Comparison of ENCODE assay signal across 1 cellular context in the genomic region with DNA sequence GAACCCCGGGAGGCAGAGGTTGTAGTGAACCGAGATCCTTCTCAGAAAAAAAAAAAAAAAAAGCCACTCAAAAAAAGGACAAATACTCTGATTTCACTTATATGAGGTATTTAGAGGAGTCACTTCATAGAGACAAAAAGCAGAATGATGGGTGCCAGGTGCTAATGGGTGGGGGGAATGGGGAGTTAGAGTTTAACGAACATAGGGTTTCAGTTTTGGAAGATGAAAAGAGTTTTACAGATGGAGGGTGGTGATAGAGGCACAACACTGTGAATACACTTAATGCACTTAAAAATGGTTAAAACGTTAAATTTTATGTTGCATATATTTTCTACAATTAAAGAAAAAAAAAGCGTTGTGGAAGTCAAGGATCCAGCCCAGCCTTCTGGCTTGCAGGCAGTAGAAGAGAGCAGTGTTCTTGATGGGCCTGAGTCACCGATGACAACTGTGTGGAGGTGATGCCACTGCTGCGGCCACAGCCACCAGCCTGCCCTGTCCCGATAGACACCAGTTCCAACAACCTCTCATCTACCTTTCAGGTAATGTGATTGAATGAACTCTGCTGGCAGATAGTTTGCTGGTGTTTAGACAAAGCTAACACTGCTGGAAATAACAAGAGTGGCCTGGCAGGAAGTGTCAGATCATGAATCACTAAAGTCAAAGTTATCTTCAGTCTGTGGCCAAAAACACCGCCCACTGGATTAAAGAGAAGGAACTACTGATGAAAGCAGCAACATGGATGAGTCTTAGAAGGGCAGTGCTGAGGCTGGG.
TF ChIP-seq lines count a peak whose summit lies in the region.

No MANE protein-coding gene starts in this region.

TF ChIP-seq in WTC11, 78 proteins besides CTCF, POLR2A, EP300 and RAD21 (continued from another document):
- TF ChIP-seq, protein P1, sequence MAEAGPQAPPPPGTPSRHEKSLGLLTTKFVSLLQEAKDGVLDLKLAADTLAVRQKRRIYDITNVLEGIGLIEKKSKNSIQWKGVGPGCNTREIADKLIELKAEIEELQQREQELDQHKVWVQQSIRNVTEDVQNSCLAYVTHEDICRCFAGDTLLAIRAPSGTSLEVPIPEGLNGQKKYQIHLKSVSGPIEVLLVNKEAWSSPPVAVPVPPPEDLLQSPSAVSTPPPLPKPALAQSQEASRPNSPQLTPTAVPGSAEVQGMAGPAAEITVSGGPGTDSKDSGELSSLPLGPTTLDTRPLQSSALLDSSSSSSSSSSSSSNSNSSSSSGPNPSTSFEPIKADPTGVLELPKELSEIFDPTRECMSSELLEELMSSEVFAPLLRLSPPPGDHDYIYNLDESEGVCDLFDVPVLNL (CRISPR knock-in tag; IDR thresholded peaks at IDR 0.05; ENCODE audit: borderline replicate concordance, low read depth) = no peak
